8 cellular contexts compared by ENCODE assay signal in genomic region chr1:227192163-227192562, GRCh38.
DNase-seq lines count a peak whose midpoint lies in the region; ATAC-seq and TF ChIP-seq lines count a peak whose summit lies in the region.
"Had no signal": no experiment of that assay in that cellular context is flagged by ENCODE, and none has a peak within 500 bp of the region (broad histone marks: within the 10 kb centered on the region; RNA-seq: fewer than 3 reads in every experiment).

No MANE protein-coding gene starts in this region.

- no peaks in the 10 kb centered on the region for H3K36me3 ChIP-seq in A673 (ENCODE audit: insufficient read depth, low read length, poor library complexity, severe bottlenecking)

- H3K27ac ChIP-seq in A673 (ENCODE audit: low read depth, low read length, poor library complexity, severe bottlenecking) = no peak overlapping the region

- DNase-seq in HFF-Myc (ENCODE audit: extremely low read depth, low read depth) (peak; percentile 69), RPMI7951 (ENCODE audit: low read depth) (peak; percentile 87), fibroblast of peridontal ligament (ENCODE audit: extremely low read depth) (peak; percentile 98), A673 (ENCODE audit: low spot score) (no peak), SIG-M5 treated with dmso at 0.1 percent for 504 hours (lab: John Stamatoyannopoulos, UW; ENCODE audit: unreplicated experiment) (no peak)
- DNase-seq in stimulated activated CD4-positive, alpha-beta T cell treated with anti-CD3 and anti-CD28 coated beads, Interleukin-2, amount 100 ng/mL, for 48 hours = peak; percentile 14 to 19

- CTCF ChIA-PET in A673 (lab: Charles Lee) = no interaction called here

- intact Hi-C loops in A673 (cut with micrococcal nuclease; ENCODE audit: unreplicated experiment) = no loop called here

- POLR2A ChIA-PET in A673 (lab: Charles Lee; ENCODE audit: low non-redundant PET) = no interaction called here

- H3K9me3 ChIP-seq in A673 (ENCODE audit: low read depth, low read length, poor library complexity, severe bottlenecking) = no peaks in the 10 kb centered on the region

- BruUV-seq in A673 (replicated peaks; lab: Mats Ljungman, UMichigan) = no TSS peak

- TF ChIP-seq CTCF in HFF-Myc (IDR thresholded peaks at IDR 0.05; ENCODE audit: low read depth, low read length, missing control alignments) (no peak), A673 (conservative IDR thresholded peaks at IDR 0.05; ENCODE audit: low read depth, low read length) (no peak)

- ATAC-seq in GM18870 (IDR thresholded peaks at IDR 0.05; ENCODE audit: unreplicated experiment) = peak; percentile 81
- ATAC-seq: T-cell had no signal

- H3K27me3 ChIP-seq in A673 (replicated peaks; ENCODE audit: insufficient read depth, low read depth, low read length, poor library complexity) = no peaks in the 10 kb centered on the region

- no peaks in the 10 kb centered on the region for H3K4me1 ChIP-seq in A673 (ENCODE audit: insufficient read depth, low read length, poor library complexity, severe bottlenecking)

- no peak overlapping the region for H3K4me3 ChIP-seq in HFF-Myc (replicated peaks; ENCODE audit: low read depth, low read length)
- H3K4me3 ChIP-seq in A673 (ENCODE audit: low read depth, low read length, poor library complexity, severe bottlenecking) = no peak overlapping the region

Comparison
In these comparisons a context has a peak if more than half of its experiments do, and no peak if none do; other contexts are left out.
1. DNase-seq: peak in HFF-Myc (single experiment), RPMI7951 (single experiment), fibroblast of peridontal ligament (single experiment) and stimulated activated CD4-positive, alpha-beta T cell treated with anti-CD3 and anti-CD28 coated beads, Interleukin-2, amount 100 ng/mL, for 48 hours (2 of 2); none in A673 (single experiment) and SIG-M5 treated with dmso at 0.1 percent for 504 hours (single experiment).